ENCODE assay signal across 31 cellular contexts in the genomic region with DNA sequence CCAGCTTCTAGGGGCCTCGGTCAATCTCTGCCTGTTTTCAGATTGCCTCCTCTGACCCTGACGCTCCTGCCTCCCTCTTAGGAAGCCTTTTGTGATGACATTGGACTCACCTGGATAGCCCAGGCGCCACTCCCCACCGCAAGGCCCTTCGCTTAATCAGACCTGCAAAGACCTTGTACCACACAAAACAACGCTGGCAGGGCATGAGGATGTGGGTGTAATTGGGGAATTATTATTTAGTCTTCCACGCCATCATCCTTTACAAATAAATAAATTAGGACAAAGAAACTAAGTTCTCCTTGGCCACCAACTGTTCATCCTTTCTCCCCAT. TPM values are rescaled to one million over a fixed set of nuclear protein-coding genes. Genes with fewer than 3 reads are reported as not detected.
A peak's percentile ranks its signal among the peaks of the same experiment; 100 is the strongest.
DNase-seq lines count a peak whose midpoint lies in the region; ATAC-seq, FAIRE-seq and TF ChIP-seq lines count a peak whose summit lies in the region.
"Had no signal": no experiment of that assay in that cellular context is flagged by ENCODE, and none has a peak within 500 bp of the region (broad histone marks: within the 10 kb centered on the region; RNA-seq: fewer than 3 reads in every experiment).

No MANE protein-coding gene starts in this region.

- H3K36me3 ChIP-seq in BLaER1 (no peaks in the 10 kb centered on the region), IMR-90 (ENCODE audit: control insufficient read depth, insufficient read depth, low read length) (no peaks in the 10 kb centered on the region), H1 (ENCODE audit: control insufficient read depth in 2 of 4, insufficient read depth in 4 of 4, low read length in 3 of 4) (no peaks in the 10 kb centered on the region), neutrophil (no peaks in the 10 kb centered on the region)

- CTCF ChIA-PET in IMR-90 (lab: Yijun Ruan, JAX), result interaction anchor here (0.7 to 1.3 kb wide), 2 partner anchors 15 to 110 kb away, joined by 3 to 4 read pairs; no protein-coding TSS in a partner anchor
- CTCF ChIA-PET in H1 (lab: Charles Lee; ENCODE audit: partially characterized antibody), result interaction anchor here (0.7 to 1.1 kb wide), 2 partner anchors 36 to 160 kb away, joined by 3 to 4 read pairs; no protein-coding TSS in a partner anchor
- CTCF ChIA-PET in GM10248 (lab: Yijun Ruan, JAX), result interaction anchor here (0.9 to 1.4 kb wide), 3 partner anchors 18 to 43 kb away, joined by 3 to 5 read pairs (median 3); no protein-coding TSS in a partner anchor

- no peak for TF ChIP-seq EP300 in H1 (IDR thresholded peaks at IDR 0.05; ENCODE audit: borderline replicate concordance in 1 of 2, low read depth in 2 of 2, low read length in 2 of 2)

- H2BK15ac ChIP-seq in IMR-90 (ENCODE audit: low read depth, low read length), result no peak overlapping the region
- no peak overlapping the region for H2BK15ac ChIP-seq in H1 (ENCODE audit: low read length)

- no peak for TF ChIP-seq RAD21 in IMR-90 (IDR thresholded peaks at IDR 0.05; ENCODE audit: low read length)
- no peak for TF ChIP-seq RAD21 in H1 (IDR thresholded peaks at IDR 0.05 in 1 of 2, conservative IDR thresholded peaks at IDR 0.05 in 1 of 2; ENCODE audit: low read depth in 2 of 2, low read length in 2 of 2)

- no peak for DNase-seq in IMR-90
- no peak for DNase-seq in H1 (ENCODE audit: low read depth in 1 of 2, low spot score in 2 of 2)
- DNase-seq in GM10248 (ENCODE audit: extremely low spot score), result no peak
- no peak for DNase-seq in GM10266 (ENCODE audit: extremely low spot score)
- DNase-seq in NCI-H510A (lab: John Stamatoyannopoulos, UW), result no peak
- no peak for DNase-seq in 8988T
- DNase-seq: activated CD4-positive, alpha-beta T cell treated with anti-CD3 and anti-CD28 coated beads for 1 hour; activated CD8-positive, alpha-beta memory T cell treated with anti-CD3 and anti-CD28 coated beads, Interleukin-2, amount 50 U/mL, for 48 hours; activated CD8-positive, alpha-beta T cell treated with anti-CD3 and anti-CD28 coated beads for 36 hours; activated naive CD4-positive, alpha-beta T cell treated with anti-CD3 and anti-CD28 coated beads, Interleukin-2, amount 50 U/mL, for 16 hours; Caco-2; DMS79 treated with DMSO at 0.1 percent for 48 hours; GDM1; hippocampal formation; KBM-7; left cardiac atrium; NCI-H1105; NCI-H187 treated with DMSO at 0.1 percent for 48 hours; NCI-H526; nucleus accumbens; OCI-M1; psoas muscle; Right ventricle myocardium superior; stimulated activated CD4-positive, alpha-beta T cell treated with anti-CD3 and anti-CD28 coated beads, Interleukin-15, amount 100 ng/mL, for 24 hours; stimulated activated CD4-positive, alpha-beta T cell treated with anti-CD3 and anti-CD28 coated beads, Interleukin-4, amount 100 ng/mL, for 4 hours; substantia nigra; T-helper 17 cell had no signal

- H3K18ac ChIP-seq in IMR-90 (ENCODE audit: low read depth, low read length) (no peak overlapping the region), H1 (ENCODE audit: extremely low read depth, low read length) (no peak overlapping the region)

- 31% methylated on average over 2 of the region's 7 CpGs; no CpG with 5 or more reads in 1 of the 2 experiments for WGBS in IMR-90 (ENCODE audit: extremely low coverage in 2 of 2, insufficient read length in 1 of 2), 2 experiments
- 85% methylated on average over 7 of the region's 7 CpGs; no CpG with 5 or more reads in 1 of the 2 experiments for WGBS in H1 (ENCODE audit: extremely low coverage in 1 of 2, insufficient coverage in 1 of 2, insufficient read length in 1 of 2, insufficient replicate concordance in 2 of 2, low coverage in 1 of 2, low lambda C conversion rate in 2 of 2, missing lambda C conversion rate in 1 of 2), 2 experiments

- H2BK5ac ChIP-seq in IMR-90 (ENCODE audit: low read depth, low read length, poor library complexity, severe bottlenecking) (no peak overlapping the region), H1 (ENCODE audit: low read depth, low read length) (no peak overlapping the region)

- H2AK5ac ChIP-seq in IMR-90 (ENCODE audit: low read depth, low read length), result no peak overlapping the region
- H2AK5ac ChIP-seq in H1 (ENCODE audit: low read depth, low read length), result no peak overlapping the region

- TF ChIP-seq POLR2A in IMR-90 (IDR thresholded peaks at IDR 0.05; ENCODE audit: low read depth, low read length) (no peak), H1 (IDR thresholded peaks at IDR 0.05; ENCODE audit: control extremely low read depth in 1 of 2, low read depth in 2 of 2, low read length in 2 of 2) (no peak)

- H4K5ac ChIP-seq in IMR-90 (ENCODE audit: low read depth, low read length) (no peak overlapping the region), H1 (ENCODE audit: insufficient read length, low read depth, low read length) (no peak overlapping the region)

- no TSS peak for BruUV-seq in IMR-90 (replicated peaks; lab: Mats Ljungman, UMichigan)

- no peak overlapping the region for H4K8ac ChIP-seq in IMR-90 (ENCODE audit: low read depth in 2 of 2, low read length in 2 of 2)
- no peak overlapping the region for H4K8ac ChIP-seq in H1 (ENCODE audit: extremely low read depth, insufficient read depth, low read length)

- FAIRE-seq in H1 (lab: Jason Lieb, UNC), result no peak

- H3K9me1 ChIP-seq in IMR-90 (ENCODE audit: insufficient read depth, low read length), result 0 out of 2 replicates have a peak, but pooled peaks cover 6% of the 10 kb centered on the region

- H2BK120ac ChIP-seq in IMR-90 (ENCODE audit: low read depth, low read length) (no peak overlapping the region), H1 (replicated peaks; ENCODE audit: low read depth, low read length) (no peak overlapping the region)

- H4K91ac ChIP-seq in IMR-90 (ENCODE audit: insufficient read depth, low read depth, low read length) (no peak overlapping the region), H1 (replicated peaks; ENCODE audit: insufficient read length, low read length) (no peak overlapping the region)

- TF ChIP-seq CTCF in IMR-90 (conservative IDR thresholded peaks at IDR 0.05; ENCODE audit: low read depth, low read length), result no peak
- no peak for TF ChIP-seq CTCF in H1 (IDR thresholded peaks at IDR 0.05; ENCODE audit: control extremely low read depth in 1 of 3, insufficient read depth in 1 of 3, low read depth in 1 of 3, low read length in 3 of 3)
- no peak for TF ChIP-seq CTCF in neutrophil (IDR thresholded peaks at IDR 0.05)
- no peak for TF ChIP-seq CTCF in GM10248 (IDR thresholded peaks at IDR 0.05; ENCODE audit: control extremely low read depth, extremely low read depth, low read depth, missing control alignments)
- no peak for TF ChIP-seq CTCF in GM10266 (IDR thresholded peaks at IDR 0.05; ENCODE audit: control insufficient read depth, insufficient read depth, low read depth, missing control alignments)

- intact Hi-C loops in IMR-90 (cut with micrococcal nuclease), result no loop called here

- H3K14ac ChIP-seq in IMR-90 (replicated peaks; ENCODE audit: low read depth, low read length), result no peak overlapping the region
- H3K14ac ChIP-seq in H1 (ENCODE audit: insufficient read length), result no peak overlapping the region

- POLR2A ChIA-PET in IMR-90 (lab: Charles Lee; ENCODE audit: unreplicated experiment), result no interaction called here
- POLR2A ChIA-PET in H1 (lab: Charles Lee; ENCODE audit: partially characterized antibody), result no interaction called here
- POLR2A ChIA-PET in GM10248 (lab: Yijun Ruan, JAX), result no interaction called here

- ATAC-seq in IMR-90 (ENCODE audit: low read depth), result no peak
- ATAC-seq: activated CD8-positive, alpha-beta T cell treated with anti-CD3 and anti-CD28 coated beads for 36 hours; left cardiac atrium; psoas muscle; SK-N-SH treated with all-trans-retinoic acid at 6 μM for 48 hours; T-helper 17 cell had no signal

- H3K4ac ChIP-seq in IMR-90 (ENCODE audit: low read depth, low read length) (no peak overlapping the region), H1 (replicated peaks; ENCODE audit: insufficient read length, low read depth, low read length) (no peak overlapping the region)

- no peak overlapping the region for H3K23ac ChIP-seq in IMR-90 (ENCODE audit: low read depth, low read length)
- no peak overlapping the region for H3K23ac ChIP-seq in H1 (ENCODE audit: insufficient read length)

- no peak overlapping the region for H3K56ac ChIP-seq in IMR-90 (ENCODE audit: extremely low read depth, insufficient read depth, low read length)
- no peak overlapping the region for H3K56ac ChIP-seq in H1 (replicated peaks; ENCODE audit: insufficient read length, low read depth, low read length)

- H3K79me2 ChIP-seq in H1 (ENCODE audit: control insufficient read depth in 1 of 2, insufficient read depth in 2 of 2, low read length in 2 of 2), result no peaks in the 10 kb centered on the region

- no peak overlapping the region for H3K9ac ChIP-seq in BLaER1
- no peak overlapping the region for H3K9ac ChIP-seq in IMR-90 (ENCODE audit: low read depth, low read length)
- H3K9ac ChIP-seq in H1 (replicated peaks in 1 of 4; ENCODE audit: extremely low read depth in 1 of 4, low read depth in 3 of 4, low read length in 3 of 4), result no peak overlapping the region

- H2BK12ac ChIP-seq in H1 (ENCODE audit: low read depth, low read length), result no peak overlapping the region

- H2BK20ac ChIP-seq in IMR-90 (ENCODE audit: low read depth, low read length), result no peak overlapping the region
- H2BK20ac ChIP-seq in H1 (ENCODE audit: low read length), result 0 out of 2 replicates have a peak overlapping the region, but pooled peaks have one; percentile 27

- no peaks in the 10 kb centered on the region for H3K27me3 ChIP-seq in BLaER1
- H3K27me3 ChIP-seq in IMR-90 (ENCODE audit: control insufficient read depth, insufficient read depth, low read length), result no peaks in the 10 kb centered on the region; the same call in 1 of the 2 replicates
- no peaks in the 10 kb centered on the region for H3K27me3 ChIP-seq in H1 (replicated peaks in 1 of 4; ENCODE audit: control insufficient read depth in 3 of 4, extremely low read depth in 1 of 4, insufficient read depth in 3 of 4, low read length in 3 of 4)
- H3K27me3 ChIP-seq in neutrophil, result no peaks in the 10 kb centered on the region

- H3K4me2 ChIP-seq in BLaER1, result peak overlapping the region; percentile 36
- H3K4me2 ChIP-seq in IMR-90 (ENCODE audit: low read depth, low read length), result peak overlapping the region; percentile 26; the same call in 1 of the 2 replicates
- H3K4me2 ChIP-seq in H1 (ENCODE audit: insufficient read depth in 1 of 2, low read depth in 2 of 2, low read length in 2 of 2), result no peak overlapping the region

- H4K20me1 ChIP-seq in BLaER1 (no peaks in the 10 kb centered on the region), IMR-90 (ENCODE audit: insufficient read depth, low read length) (no peaks in the 10 kb centered on the region), H1 (replicated peaks in 1 of 2; ENCODE audit: control insufficient read depth in 1 of 2, insufficient read depth in 2 of 2, low read length in 2 of 2) (no peaks in the 10 kb centered on the region)

- H3K4me1 ChIP-seq in BLaER1 (peaks cover 52% of the 10 kb centered on the region), IMR-90 (ENCODE audit: control insufficient read depth, insufficient read depth, low read length) (peaks cover 3% of the 10 kb centered on the region), H1 (replicated peaks in 1 of 4; ENCODE audit: control insufficient read depth in 3 of 4, insufficient read depth in 4 of 4, low read length in 3 of 4) (peaks cover 0 to 8% (median 2%) of the 10 kb centered on the region in 4 experiments; a peak in 3 of 7 replicates), neutrophil (ENCODE audit: control insufficient read depth in 1 of 2, insufficient read depth in 1 of 2, low read depth in 1 of 2, low read length in 1 of 2) (peaks cover 32 to 38% of the 10 kb centered on the region in 2 experiments)
- H3K4me1 ChIP-seq: psoas muscle had no signal

- dilution Hi-C loops in IMR-90 (cut with HindIII; ENCODE audit: low sequenced_read_pairs, unreplicated experiment), result no loop called here

- H3K27ac ChIP-seq in BLaER1 (0 out of 2 replicates have a peak overlapping the region, but pooled peaks have one; percentile 3), IMR-90 (ENCODE audit: insufficient read depth, low read length) (no peak overlapping the region), H1 (ENCODE audit: low read depth, low read length) (no peak overlapping the region), neutrophil (peak overlapping the region; percentile 92)
- H3K27ac ChIP-seq: C4-2B, psoas muscle had no signal

- H2AFZ ChIP-seq in IMR-90 (replicated peaks; ENCODE audit: low read length, poor library complexity) (no peak overlapping the region), H1 (ENCODE audit: low read length) (no peak overlapping the region)

- no peaks in the 10 kb centered on the region for H3K23me2 ChIP-seq in H1 (ENCODE audit: low read depth, low read length)

- in situ Hi-C loops in IMR-90 (cut with MboI; ENCODE audit: low sequenced_read_pairs), result no loop called here

- H3K79me1 ChIP-seq in IMR-90 (ENCODE audit: low read depth in 1 of 2, low read length in 2 of 2) (peaks cover 0 to 3% of the 10 kb centered on the region in 2 experiments; a peak in 1 of 4 replicates), H1 (ENCODE audit: low read depth, low read length) (no peaks in the 10 kb centered on the region)

- H3K9me3 ChIP-seq in BLaER1 (no peaks in the 10 kb centered on the region), IMR-90 (ENCODE audit: control insufficient read depth, insufficient read depth, low read length) (no peaks in the 10 kb centered on the region), H1 (ENCODE audit: insufficient read depth in 2 of 2, low read depth in 1 of 2, low read length in 1 of 2) (no peaks in the 10 kb centered on the region), neutrophil (no peaks in the 10 kb centered on the region)
- H3K9me3 ChIP-seq: Caco-2, psoas muscle had no signal

- H2AK9ac ChIP-seq in IMR-90 (replicated peaks; ENCODE audit: low read depth, low read length, poor library complexity), result no peak overlapping the region

- no peak overlapping the region for H3K4me3 ChIP-seq in BLaER1
- H3K4me3 ChIP-seq in IMR-90 (ENCODE audit: insufficient read depth, low read depth, low read length), result no peak overlapping the region
- no peak overlapping the region for H3K4me3 ChIP-seq in H1 (ENCODE audit: extremely low read depth in 1 of 4, insufficient read depth in 2 of 4, low read depth in 3 of 4, low read length in 4 of 4)
- peak overlapping the region; percentile 2 to 18 for H3K4me3 ChIP-seq in neutrophil (ENCODE audit: low read depth in 1 of 2, low read length in 1 of 2)
- H3K4me3 ChIP-seq: psoas muscle had no signal

RNA-seq across cellular contexts. Expression of gene VPS37B, which starts 7.7 kb away (rescaled TPM):
- total RNA-seq in IMR-90 (2012; rRNA removed), result 8.6 and 13.9 TPM in 2 replicates
- 25.7 and 29.9 TPM in 2 replicates for polyA plus RNA-seq in IMR-90 (2012; rRNA removed)
- polyA plus RNA-seq in IMR-90 (2012; cell fraction: cytosol; rRNA removed), result 30.2 and 32.2 TPM in 2 replicates
- polyA plus RNA-seq in IMR-90 (2012; cell fraction: nucleus; rRNA removed; ENCODE audit: low replicate concordance), result 46.1 and 46.4 TPM in 2 replicates
- total RNA-seq in H1 (2021; fragmentation: NEBNext Ultra II Directional; extraction: Animal tissue kit (Norgen Biotek cat#: 25700)), result 11.9 and 13.1 TPM in 2 replicates
- 15.7 and 17.2 TPM in 2 replicates for polyA plus RNA-seq in H1 (2011; rRNA removed)
- polyA plus RNA-seq in H1 (2011; cell fraction: cytosol; rRNA removed), result 10.8 TPM
- 12.1 TPM for polyA plus RNA-seq in H1 (2011; cell fraction: nucleus; rRNA removed)
- 6.6 to 13.4 TPM (median 11.1 TPM) in 4 replicates for polyA plus RNA-seq in H1 (2012, experiment 1 of 2)
- 12.1 TPM for polyA plus RNA-seq in H1 (2012, experiment 2 of 2)
- polyA plus RNA-seq in H1 (2013, experiment 1 of 2), result 7.0 TPM
- 7.9 TPM for polyA plus RNA-seq in H1 (2013, experiment 2 of 2)
- polyA minus RNA-seq in H1 (2011; rRNA and poly(A)+ RNA removed), result 4.0 and 5.7 TPM in 2 replicates
- polyA minus RNA-seq in H1 (2011; cell fraction: cytosol; rRNA and poly(A)+ RNA removed), result 8.7 TPM
- polyA minus RNA-seq in H1 (2011; cell fraction: nucleus; rRNA and poly(A)+ RNA removed), result 7.7 TPM

Comparison
In these comparisons a context has a peak if more than half of its experiments do, and no peak if none do; other contexts are left out.
1. H3K27ac ChIP-seq: peak in BLaER1 (single experiment) and neutrophil (single experiment); none in IMR-90 (single experiment) and H1 (single experiment).
2. H3K4me2 ChIP-seq: peak in BLaER1 (single experiment) and IMR-90 (single experiment); none in H1 (0 of 2).
3. H3K4me3 ChIP-seq: peak in neutrophil (2 of 2); none in BLaER1 (single experiment), IMR-90 (single experiment) and H1 (0 of 4).